In the genomic region with DNA sequence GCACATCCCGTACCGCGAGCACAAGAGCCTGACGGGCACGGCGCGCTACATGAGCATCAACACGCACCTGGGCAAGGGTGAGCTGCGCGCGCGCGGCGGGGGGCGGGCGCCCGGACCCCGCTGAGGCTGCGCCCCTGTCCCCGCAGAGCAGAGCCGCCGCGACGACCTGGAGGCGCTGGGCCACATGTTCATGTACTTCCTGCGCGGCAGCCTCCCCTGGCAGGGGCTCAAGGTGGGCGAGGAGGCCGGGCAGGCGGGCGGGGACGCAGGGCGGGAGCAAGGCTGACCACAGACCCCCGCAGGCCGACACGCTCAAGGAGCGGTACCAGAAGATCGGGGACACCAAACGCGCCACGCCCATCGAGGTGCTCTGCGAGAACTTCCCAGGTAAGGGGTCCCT, we compare ENCODE assay signal across 19 cellular contexts. TPM values are rescaled to one million over a fixed set of nuclear protein-coding genes. Genes with fewer than 3 reads are reported as not detected.
DNase-seq lines count a peak whose midpoint lies in the region; ATAC-seq and TF ChIP-seq lines count a peak whose summit lies in the region.
"Had no signal": no experiment of that assay in that cellular context is flagged by ENCODE, and none has a peak within 500 bp of the region (broad histone marks: within the 10 kb centered on the region; RNA-seq: fewer than 3 reads in every experiment).

No MANE protein-coding gene starts in this region.

- H3K27ac ChIP-seq in 22Rv1 (peak overlapping the region; percentile 76), neuronal stem cell (replicated peaks; ENCODE audit: low read length) (no peak overlapping the region), endodermal cell (ENCODE audit: low read depth, low read length) (no peak overlapping the region)
- H3K27ac ChIP-seq: BLaER1 had no signal

- no peaks in the 10 kb centered on the region for H3K9me3 Mint-ChIP-seq in endodermal cell
- H3K9me3 Mint-ChIP-seq: CD4-positive, alpha-beta T cell; CD8-positive, alpha-beta T cell had no signal

- H3K27ac Mint-ChIP-seq in endodermal cell, result no peak overlapping the region
- H3K27ac Mint-ChIP-seq: CD4-positive, alpha-beta T cell; CD8-positive, alpha-beta T cell had no signal

- no peak overlapping the region for H2BK12ac ChIP-seq in neuronal stem cell (ENCODE audit: low read length)

- H3K4me1 Mint-ChIP-seq in endodermal cell, result no peaks in the 10 kb centered on the region

- no peak overlapping the region for H3K23ac ChIP-seq in neuronal stem cell (ENCODE audit: low read depth, low read length, poor library complexity)

- H3K27me3 ChIP-seq in neuronal stem cell (ENCODE audit: control insufficient read depth in 3 of 3, insufficient read depth in 3 of 3, low read depth in 1 of 3, low read length in 3 of 3) (no peaks in the 10 kb centered on the region), endodermal cell (ENCODE audit: control insufficient read depth, insufficient read depth, low read length, poor library complexity, severe bottlenecking) (no peaks in the 10 kb centered on the region)
- H3K27me3 ChIP-seq: BE2C, BLaER1 had no signal

- H3K36me3 Mint-ChIP-seq in endodermal cell (ENCODE audit: low read depth), result peaks cover 45% of the 10 kb centered on the region

- peak overlapping the region; percentile 60 for H3K9ac ChIP-seq in neuronal stem cell (ENCODE audit: low read depth, low read length, poor library complexity)
- H3K9ac ChIP-seq in endodermal cell (ENCODE audit: extremely low read depth, low read length, poor library complexity, severe bottlenecking), result no peak overlapping the region
- H3K9ac ChIP-seq: BLaER1 had no signal

- H3K4me1 ChIP-seq in neuronal stem cell (ENCODE audit: control insufficient read depth in 2 of 2, insufficient read depth in 1 of 2, low read depth in 1 of 2, low read length in 2 of 2), result peaks cover 0 to 2% of the 10 kb centered on the region in 2 donors
- no peaks in the 10 kb centered on the region for H3K4me1 ChIP-seq in endodermal cell (ENCODE audit: control insufficient read depth, insufficient read depth, low read length)
- H3K4me1 ChIP-seq: BE2C, Caco-2 had no signal

- intact Hi-C loops in Right ventricle myocardium inferior (cut with DNase I) (no loop called here), cardiac septum (cut with DNase I) (no loop called here)

- no peak overlapping the region for H2BK120ac ChIP-seq in neuronal stem cell (ENCODE audit: low read depth, low read length)

- no peak overlapping the region for H3K4ac ChIP-seq in neuronal stem cell (ENCODE audit: low read length)

- H3K4me3 ChIP-seq in LNCaP clone FGC (ENCODE audit: low read depth, low read length) (peak overlapping the region; percentile 45), neuronal stem cell (ENCODE audit: low read length in 2 of 2) (no peak overlapping the region), endodermal cell (ENCODE audit: low read length) (no peak overlapping the region)
- H3K4me3 ChIP-seq: BLaER1 had no signal

- no peak overlapping the region for H3K4me2 ChIP-seq in neuronal stem cell (ENCODE audit: insufficient read depth, low read length, poor library complexity, severe bottlenecking)
- H3K4me2 ChIP-seq: BLaER1 had no signal

- TF ChIP-seq CTCF in 22Rv1 (IDR thresholded peaks at IDR 0.05), result no peak
- no peak for TF ChIP-seq CTCF in LNCaP clone FGC (IDR thresholded peaks at IDR 0.05; ENCODE audit: control insufficient read depth, extremely low read depth, insufficient read depth)
- no peak for TF ChIP-seq CTCF in endodermal cell (conservative IDR thresholded peaks at IDR 0.05)

- no peak overlapping the region for H3K4me3 Mint-ChIP-seq in endodermal cell
- H3K4me3 Mint-ChIP-seq: CD4-positive, alpha-beta T cell; CD8-positive, alpha-beta T cell had no signal

- H2BK15ac ChIP-seq in neuronal stem cell (ENCODE audit: low read length), result no peak overlapping the region

- H2AFZ ChIP-seq in neuronal stem cell (ENCODE audit: low read length), result no peak overlapping the region

- no CpG with 5 or more reads among the region's 43 CpGs for WGBS in neuronal stem cell (ENCODE audit: extremely low coverage in 2 of 2, insufficient read length in 2 of 2, insufficient replicate concordance in 1 of 2), 2 donors
- WGBS in endodermal cell (ENCODE audit: insufficient coverage in 1 of 2, insufficient read length in 1 of 2), 2 experiments, result 97% methylated on average over 32 to 36 of the region's 43 CpGs

- H3K27me3 Mint-ChIP-seq in endodermal cell (ENCODE audit: insufficient read depth), result no peaks in the 10 kb centered on the region
- H3K27me3 Mint-ChIP-seq: CD4-positive, alpha-beta T cell had no signal

- H3K79me1 ChIP-seq in neuronal stem cell (ENCODE audit: low read depth, low read length), result peaks cover 24% of the 10 kb centered on the region

- no peak overlapping the region for H3K18ac ChIP-seq in neuronal stem cell (ENCODE audit: low read length)

- no peak overlapping the region for H2BK5ac ChIP-seq in neuronal stem cell (ENCODE audit: low read length)

- H3K14ac ChIP-seq in neuronal stem cell (ENCODE audit: low read length), result no peak overlapping the region

- H4K91ac ChIP-seq in neuronal stem cell (ENCODE audit: low read depth, low read length, poor library complexity), result no peak overlapping the region

- no peak overlapping the region for H4K8ac ChIP-seq in neuronal stem cell (ENCODE audit: low read depth, low read length)

- H3K9me3 ChIP-seq in neuronal stem cell (replicated peaks in 1 of 2; ENCODE audit: control insufficient read depth in 2 of 2, insufficient read depth in 1 of 2, low read depth in 1 of 2, low read length in 2 of 2), result peaks cover 0 to 3% of the 10 kb centered on the region in 2 donors
- H3K9me3 ChIP-seq in endodermal cell (ENCODE audit: control insufficient read depth, low read length), result no peaks in the 10 kb centered on the region
- H3K9me3 ChIP-seq: BE2C, BLaER1, Caco-2 had no signal

- no peak overlapping the region for H2AK5ac ChIP-seq in neuronal stem cell (ENCODE audit: low read depth, low read length)

- no peak for ATAC-seq in Right ventricle myocardium inferior
- no peak for ATAC-seq in GM18519 (IDR thresholded peaks at IDR 0.05; ENCODE audit: low FRiP score, unreplicated experiment)
- ATAC-seq: CD8-positive, alpha-beta T cell had no signal

- peaks cover 42 to 83% of the 10 kb centered on the region in 2 donors for H3K36me3 ChIP-seq in neuronal stem cell (replicated peaks in 1 of 2; ENCODE audit: control insufficient read depth in 2 of 2, insufficient read depth in 2 of 2, low read length in 2 of 2)
- peaks cover 16% of the 10 kb centered on the region for H3K36me3 ChIP-seq in endodermal cell (ENCODE audit: control insufficient read depth, insufficient read depth, low read length)

- DNase-seq in Right ventricle myocardium inferior (ENCODE audit: missing footprints) (peak; percentile 55), cardiac septum (ENCODE audit: low spot score) (no peak), LNCaP clone FGC (ENCODE audit: low read depth) (no peak), neuronal stem cell (ENCODE audit: low spot score) (no peak), endodermal cell (no peak)
- DNase-seq in activated CD4-positive, alpha-beta T cell treated with anti-CD3 and anti-CD28 coated beads for 4 hours, result no peak
- DNase-seq: 8988T; ACHN; BE2C; C1 segment of cervical spinal cord; Caco-2; Calu3; CD4-positive, alpha-beta T cell; DMS79 treated with DMSO at 0.1 percent for 48 hours; GF-D8 had no signal

RNA-seq across cellular contexts. Expression of a gene that starts 36.5 kb away (rescaled TPM):
- 48.7 TPM for total RNA-seq in Right ventricle myocardium inferior
- 60.5 TPM for total RNA-seq in cardiac septum
- 148 TPM for polyA plus RNA-seq in neuronal stem cell (2013, experiment 1 of 2)
- 141 TPM for polyA plus RNA-seq in neuronal stem cell (2013, experiment 2 of 2)
- 100 to 1,000 TPM; 107 to 112 TPM for total RNA-seq in endodermal cell
- 113 TPM for polyA plus RNA-seq in endodermal cell (2013, experiment 1 of 2)
- 99.4 TPM for polyA plus RNA-seq in endodermal cell (2013, experiment 2 of 2)

RNA-seq across cellular contexts. Expression of a gene that starts 38.0 kb away (rescaled TPM):
- 23.6 TPM for total RNA-seq in Right ventricle myocardium inferior
- total RNA-seq in cardiac septum, result 31.4 TPM
- polyA plus RNA-seq in neuronal stem cell (2013, experiment 1 of 2), result 162 TPM
- 157 TPM for polyA plus RNA-seq in neuronal stem cell (2013, experiment 2 of 2)
- total RNA-seq in endodermal cell, result 100 to 1,000 TPM; 111 to 112 TPM
- 107 TPM for polyA plus RNA-seq in endodermal cell (2013, experiment 1 of 2)
- 98.1 TPM for polyA plus RNA-seq in endodermal cell (2013, experiment 2 of 2)
